In the genomic region with DNA sequence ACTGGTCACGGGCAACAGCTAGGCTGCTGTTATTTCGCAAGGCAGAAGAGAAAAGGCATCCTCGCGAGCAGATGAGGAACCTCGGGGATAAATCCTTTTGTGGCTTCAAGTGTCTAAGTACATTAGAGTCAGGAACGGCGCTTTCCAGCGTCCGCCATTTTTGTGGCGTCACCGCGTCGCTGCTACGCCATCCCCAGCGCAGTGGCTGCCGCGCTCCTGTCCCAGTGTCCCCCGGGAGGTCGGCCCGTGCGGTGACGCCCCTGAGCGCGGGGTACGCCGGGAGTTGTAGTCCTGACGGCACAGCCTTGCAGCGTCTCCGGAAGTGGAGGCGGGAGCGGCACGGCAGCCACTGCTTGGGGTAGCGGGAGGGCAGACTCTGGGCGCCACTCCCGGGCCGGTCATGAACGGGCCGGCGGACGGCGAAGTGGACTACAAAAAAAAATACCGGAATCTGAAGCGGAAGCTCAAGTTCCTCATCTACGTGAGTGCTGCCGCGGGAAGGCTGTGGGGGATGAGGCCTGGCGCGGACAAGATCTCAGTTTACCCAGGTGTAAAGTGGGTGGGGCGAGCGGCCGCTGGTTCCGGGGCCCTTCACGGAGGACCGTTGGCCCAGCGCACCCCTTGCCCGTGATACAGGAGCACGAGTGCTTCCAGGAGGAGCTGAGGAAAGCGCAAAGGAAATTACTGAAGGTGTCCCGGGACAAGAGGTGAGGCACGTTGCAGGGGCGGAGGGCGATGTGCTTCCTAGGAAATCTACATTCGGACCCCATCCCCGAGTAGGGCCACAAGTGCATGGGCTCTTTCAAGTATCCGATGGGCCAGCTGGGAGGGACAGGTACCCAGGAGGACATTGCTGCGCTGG, we compare ENCODE assay signal across 8 cellular contexts. TPM values are rescaled to one million over a fixed set of nuclear protein-coding genes. Genes with fewer than 3 reads are reported as not detected.
A peak's percentile ranks its signal among the peaks of the same experiment; 100 is the strongest.
DNase-seq lines count a peak whose midpoint lies in the region; ATAC-seq, FAIRE-seq and TF ChIP-seq lines count a peak whose summit lies in the region.

A gene with protein sequence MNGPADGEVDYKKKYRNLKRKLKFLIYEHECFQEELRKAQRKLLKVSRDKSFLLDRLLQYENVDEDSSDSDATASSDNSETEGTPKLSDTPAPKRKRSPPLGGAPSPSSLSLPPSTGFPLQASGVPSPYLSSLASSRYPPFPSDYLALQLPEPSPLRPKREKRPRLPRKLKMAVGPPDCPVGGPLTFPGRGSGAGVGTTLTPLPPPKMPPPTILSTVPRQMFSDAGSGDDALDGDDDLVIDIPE (plus strand): TSS at position 331 of the 862 bp plus-strand sequence. CDS start 70 bp downstream, at position 401.

- H3K36me3 ChIP-seq in HepG2 (replicated peaks in 1 of 2; ENCODE audit: control insufficient read depth in 1 of 2, insufficient read depth in 2 of 2, low read length in 2 of 2), result peaks cover 10 to 20% of the 10 kb centered on the region in 2 experiments; a peak in 4 of 5 replicates

- H3K4me2 ChIP-seq in HepG2 (ENCODE audit: low read depth, low read length), result peak within 1 kb of the TSS; percentile 96

- peak; percentile 97 for DNase-seq in NCI-H774 (lab: John Stamatoyannopoulos, UW)
- peak; percentile 99 for DNase-seq in activated CD4-positive, alpha-beta T cell treated with anti-CD3 and anti-CD28 coated beads, Interleukin-2, amount 50 U/mL, for 4 hours
- peak; percentile 97 for DNase-seq in dermis blood vessel endothelial cell
- DNase-seq in HepG2 (ENCODE audit: low spot score), result peak; percentile 94
- peak; percentile 99 for DNase-seq in stimulated activated CD4-positive, alpha-beta T cell treated with anti-CD3 and anti-CD28 coated beads, Interleukin-4, amount 100 ng/mL, for 24 hours

- CTCF ChIA-PET in HepG2 (lab: Yijun Ruan, JAX; ENCODE audit: low intra/inter-chr PET ratio, low total read pairs), result no interaction called here

- peak; percentile 44; the same call in 1 of the 2 replicates for TF ChIP-seq RAD21 in HepG2 (CRISPR knock-in tag; IDR thresholded peaks at IDR 0.05)

- H4K20me1 ChIP-seq in HepG2 (ENCODE audit: insufficient read depth, low read length), result no peaks in the 10 kb centered on the region

- no peak for TF ChIP-seq CTCF in C4-2B (conservative IDR thresholded peaks at IDR 0.05)
- peak; percentile 45; the same call in 1 of the 2 replicates for TF ChIP-seq CTCF in HepG2 (CRISPR knock-in tag; IDR thresholded peaks at IDR 0.05)

- intact Hi-C loops in HepG2 (cut with micrococcal nuclease; ENCODE audit: unreplicated experiment), result loop anchor here (5.0 kb wide), 1 partner anchor 34 kb away; the partner anchor contains the start of gene TMEM219

- no peaks in the 10 kb centered on the region for H3K9me3 ChIP-seq in HepG2 (ENCODE audit: low read length)

- H3K9ac ChIP-seq in HepG2 (ENCODE audit: insufficient read depth, low read depth, low read length), result peak within 1 kb of the TSS; percentile 85

- H3K27me3 ChIP-seq in HepG2 (ENCODE audit: control insufficient read depth in 1 of 2, insufficient read depth in 2 of 2, low read length in 2 of 2), result peaks cover 0 to 5% of the 10 kb centered on the region in 2 experiments; a peak in 1 of 5 replicates

- H3K4me1 ChIP-seq in HepG2 (ENCODE audit: insufficient read depth, low read length), result peaks cover 24% of the 10 kb centered on the region

- 1% methylated on average over 58 of the region's 66 CpGs for WGBS in HepG2 (ENCODE audit: low lambda C conversion rate)

- H2AFZ ChIP-seq in HepG2 (ENCODE audit: low read length), result peak within 1 kb of the TSS; percentile 84

- H3K79me2 ChIP-seq in HepG2 (ENCODE audit: insufficient read depth, low read length), result peaks cover 9% of the 10 kb centered on the region

- POLR2A ChIA-PET in HepG2 (lab: Yijun Ruan, JAX), result interaction anchor here (0.7 to 2.4 kb wide), 6 partner anchors 23 to 814 kb away, joined by 3 to 16 read pairs (median 3); partner anchors contain the start of genes ALDOA, SEZ6L2, TAOK2 and TMEM219

- TSS peak; percentile 58 for BruUV-seq in HepG2 (replicated peaks; lab: Mats Ljungman, UMichigan)

- H3K27ac ChIP-seq in C4-2B (peak within 1 kb of the TSS; percentile 99), HepG2 (ENCODE audit: extremely low read length, insufficient read depth, low read length) (peak within 1 kb of the TSS; percentile 87)

- peak; percentile 91 for FAIRE-seq in HepG2 (lab: Jason Lieb, UNC)

- peak; percentile 91 for ATAC-seq in GM19351 (IDR thresholded peaks at IDR 0.05; ENCODE audit: unreplicated experiment)
- peak; percentile 90 for ATAC-seq in HG03521 (IDR thresholded peaks at IDR 0.05; ENCODE audit: unreplicated experiment)
- peak; percentile 96 for ATAC-seq in HepG2

- TF ChIP-seq EP300 in HepG2 (IDR thresholded peaks at IDR 0.05; ENCODE audit: low read depth in 2 of 2, low read length in 2 of 2) (no peak), HepG2 (CRISPR knock-in tag; IDR thresholded peaks at IDR 0.05; ENCODE audit: borderline replicate concordance) (no peak; the same call in 1 of the 2 replicates)

- peak within 1 kb of the TSS; percentile 92 to 95 (median 94) for H3K4me3 ChIP-seq in HepG2 (replicated peaks in 1 of 3; ENCODE audit: insufficient read depth in 1 of 3, low read depth in 2 of 3, low read length in 3 of 3)

- peak; percentile 79 to 82 for TF ChIP-seq POLR2A in HepG2 (IDR thresholded peaks at IDR 0.05; ENCODE audit: insufficient read depth in 1 of 2, low read depth in 2 of 2, low read length in 2 of 2)

- in situ Hi-C loops in HepG2 (cut with HindIII; ENCODE audit: extremely low pct_ligation_motif_present, low pct_unique_long_range_greater_than_20kb), result no loop called here

TF ChIP-seq in HepG2, 621 proteins besides CTCF, POLR2A, EP300 and RAD21 (continues in another document):
- TF ChIP-seq ZSCAN22 (CRISPR knock-in tag; IDR thresholded peaks at IDR 0.05) (no peak), TCF7 (IDR thresholded peaks at IDR 0.05; ENCODE audit: low read depth) (no peak), SPEN (CRISPR knock-in tag; IDR thresholded peaks at IDR 0.05; ENCODE audit: low read depth) (peak; percentile 90), NFE2L1 (CRISPR knock-in tag; IDR thresholded peaks at IDR 0.05; ENCODE audit: borderline replicate concordance) (no peak), ZSCAN30 (CRISPR knock-in tag; IDR thresholded peaks at IDR 0.05) (peak; percentile 95; the same call in 1 of the 2 replicates), ATF7 (IDR thresholded peaks at IDR 0.05) (0 out of 2 replicates have a peak, but pooled peaks have one; percentile 7), ATF7 (CRISPR knock-in tag; IDR thresholded peaks at IDR 0.05) (peak; percentile 72; the same call in 1 of the 2 replicates), ZNF775 (CRISPR knock-in tag; IDR thresholded peaks at IDR 0.05; ENCODE audit: borderline replicate concordance) (no peak), KAT8 (CRISPR knock-in tag; IDR thresholded peaks at IDR 0.05) (peak; percentile 97), ZNF674 (CRISPR knock-in tag; IDR thresholded peaks at IDR 0.05; ENCODE audit: low read depth) (no peak), KLF16 (CRISPR knock-in tag; IDR thresholded peaks at IDR 0.05) (peak in 1 of 2 experiments; percentile 91; a peak in 2 of 4 replicates), ZNF451 (CRISPR knock-in tag; IDR thresholded peaks at IDR 0.05) (peak; percentile 96), CBX5 (CRISPR knock-in tag; IDR thresholded peaks at IDR 0.05; ENCODE audit: borderline replicate concordance) (no peak; the same call in 1 of the 2 replicates), JUN (CRISPR knock-in tag; IDR thresholded peaks at IDR 0.05) (no peak; the same call in 1 of the 2 replicates), ZNF331 (CRISPR knock-in tag; IDR thresholded peaks at IDR 0.05) (peak; percentile 82), ZNF136 (CRISPR knock-in tag; IDR thresholded peaks at IDR 0.05; ENCODE audit: low read depth) (no peak; the same call in 1 of the 2 replicates), ZNF619 (CRISPR knock-in tag; IDR thresholded peaks at IDR 0.05) (no peak)
- TF ChIP-seq, protein P1, sequence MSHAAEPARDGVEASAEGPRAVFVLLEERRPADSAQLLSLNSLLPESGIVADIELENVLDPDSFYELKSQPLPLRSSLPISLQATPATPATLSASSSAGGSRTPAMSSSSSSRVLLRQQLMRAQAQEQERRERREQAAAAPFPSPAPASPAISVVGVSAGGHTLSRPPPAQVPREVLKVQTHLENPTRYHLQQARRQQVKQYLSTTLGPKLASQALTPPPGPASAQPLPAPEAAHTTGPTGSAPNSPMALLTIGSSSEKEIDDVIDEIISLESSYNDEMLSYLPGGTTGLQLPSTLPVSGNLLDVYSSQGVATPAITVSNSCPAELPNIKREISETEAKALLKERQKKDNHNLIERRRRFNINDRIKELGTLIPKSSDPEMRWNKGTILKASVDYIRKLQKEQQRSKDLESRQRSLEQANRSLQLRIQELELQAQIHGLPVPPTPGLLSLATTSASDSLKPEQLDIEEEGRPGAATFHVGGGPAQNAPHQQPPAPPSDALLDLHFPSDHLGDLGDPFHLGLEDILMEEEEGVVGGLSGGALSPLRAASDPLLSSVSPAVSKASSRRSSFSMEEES (CRISPR knock-in tag; IDR thresholded peaks at IDR 0.05), result peak; percentile 78; the same call in 1 of the 2 replicates

RNA-seq across cellular contexts. Expression of the gene that starts here (rescaled TPM):
- total RNA-seq in dermis blood vessel endothelial cell (21.4 and 22.3 TPM in 2 replicates), HepG2 (2016; rRNA removed; fragmentation: Illumina TruSeq; extraction: Trizol) (39.5 and 45.6 TPM in 2 replicates)
- total RNA-seq in HepG2 (2016; cell fraction: cytosol; rRNA removed; fragmentation: Illumina TruSeq; extraction: Trizol; ENCODE audit: low read depth), result 18.9 and 22.7 TPM in 2 replicates
- 35.1 and 45.9 TPM in 2 replicates for total RNA-seq in HepG2 (2016; cell fraction: insoluble cytoplasmic fraction; rRNA removed; fragmentation: Illumina TruSeq; extraction: Trizol)
- 25.0 and 29.9 TPM in 2 replicates for total RNA-seq in HepG2 (2016; cell fraction: membrane; rRNA removed; fragmentation: Illumina TruSeq; extraction: Trizol)
- total RNA-seq in HepG2 (2016; cell fraction: nucleus; rRNA removed; fragmentation: Illumina TruSeq; extraction: Trizol), result 25.3 and 33.1 TPM in 2 replicates
- 25.8 and 28.4 TPM in 2 replicates for polyA plus RNA-seq in HepG2 (2011; rRNA removed)
- 25.4 and 28.1 TPM in 2 replicates for polyA plus RNA-seq in HepG2 (2011; cell fraction: cytosol; rRNA removed)
- polyA plus RNA-seq in HepG2 (2011; cell fraction: nucleus; rRNA removed), result 71.2 and 71.9 TPM in 2 replicates
- 26.9 and 29.3 TPM in 2 replicates for polyA plus RNA-seq in HepG2 (2012)
- 26.1 and 33.3 TPM in 2 replicates for polyA plus RNA-seq in HepG2 (2016; cell fraction: cytosol; fragmentation: Illumina TruSeq; extraction: Trizol; ENCODE audit: low read depth)
- polyA plus RNA-seq in HepG2 (2016; cell fraction: insoluble cytoplasmic fraction; fragmentation: Illumina TruSeq; extraction: Trizol; ENCODE audit: low read depth), result 59.9 and 67.8 TPM in 2 replicates
- 33.8 and 33.9 TPM in 2 replicates for polyA plus RNA-seq in HepG2 (2016; cell fraction: membrane; fragmentation: Illumina TruSeq; extraction: Trizol; ENCODE audit: low read depth)
- 83.7 and 87.4 TPM in 2 replicates for polyA plus RNA-seq in HepG2 (2016; cell fraction: nucleus; fragmentation: Illumina TruSeq; extraction: Trizol; ENCODE audit: insufficient read depth, low read depth)
- 9.4 and 17.6 TPM in 2 replicates for polyA minus RNA-seq in HepG2 (2011; rRNA and poly(A)+ RNA removed; ENCODE audit: low replicate concordance)
- 5.5 and 10.9 TPM in 2 replicates for polyA minus RNA-seq in HepG2 (2011; cell fraction: cytosol; rRNA and poly(A)+ RNA removed)
- 15.3 and 21.1 TPM in 2 replicates for polyA minus RNA-seq in HepG2 (2011; cell fraction: nucleus; rRNA and poly(A)+ RNA removed)

Comparison
In these comparisons a context has a peak if more than half of its experiments do, and no peak if none do; other contexts are left out.
1. Peak in every context shown above with its lines: DNase-seq, ATAC-seq, H3K4me3 ChIP-seq and H3K27ac ChIP-seq.